8 cellular contexts compared by ENCODE assay signal in genomic region chr17:2393954-2394749, GRCh38. TPM values are rescaled to one million over a fixed set of nuclear protein-coding genes. Genes with fewer than 3 reads are reported as not detected.
DNase-seq lines count a peak whose midpoint lies in the region; ATAC-seq and TF ChIP-seq lines count a peak whose summit lies in the region.

No MANE protein-coding gene starts in this region.

- no peak for TF ChIP-seq CTCF in foreskin keratinocyte (conservative IDR thresholded peaks at IDR 0.05)
- TF ChIP-seq CTCF in sigmoid colon (IDR thresholded peaks at IDR 0.05): no peak

- H3K27ac Mint-ChIP-seq in T-helper 17 cell: peak overlapping the region; percentile 88

- H3K4me1 ChIP-seq in foreskin keratinocyte (no peaks in the 10 kb centered on the region), sigmoid colon (peaks cover 3 to 89% (median 74%) of the 10 kb centered on the region in 4 donors)

- peak overlapping the region; percentile 93 for H3K4me3 Mint-ChIP-seq in T-helper 17 cell

- intact Hi-C loops in sigmoid colon (cut with DNase I): loop anchor here (1.0 kb wide), 1 partner anchor 7 kb away; the partner anchor contains the start of gene MNT

- H3K27ac ChIP-seq in foreskin keratinocyte (peak overlapping the region; percentile 68), sigmoid colon (peak overlapping the region; percentile 97 to 100 (median 98))

- TF ChIP-seq POLR2A in sigmoid colon (IDR thresholded peaks at IDR 0.05): no peak

- no peak for TF ChIP-seq EP300 in sigmoid colon (IDR thresholded peaks at IDR 0.05)

- 21% methylated on average over 53 of the region's 53 CpGs for WGBS in sigmoid colon, 2 donors

- H3K9me3 ChIP-seq in T-helper 17 cell (ENCODE audit: control insufficient read depth, low read length, poor library complexity, severe bottlenecking) (no peaks in the 10 kb centered on the region), sigmoid colon (no peaks in the 10 kb centered on the region)

- H3K4me3 ChIP-seq in sigmoid colon: peak overlapping the region; percentile 5 to 80 (median 66)

- no peaks in the 10 kb centered on the region for H3K36me3 ChIP-seq in sigmoid colon

- no peaks in the 10 kb centered on the region for H3K27me3 Mint-ChIP-seq in T-helper 17 cell

- peaks cover 2% of the 10 kb centered on the region for H3K36me3 Mint-ChIP-seq in T-helper 17 cell (ENCODE audit: low read depth)

- no peaks in the 10 kb centered on the region for H3K27me3 ChIP-seq in foreskin keratinocyte
- no peaks in the 10 kb centered on the region for H3K27me3 ChIP-seq in sigmoid colon

- ATAC-seq in GM18870 (IDR thresholded peaks at IDR 0.05; ENCODE audit: unreplicated experiment) (peak; percentile 5), T-helper 17 cell (no peak), foreskin keratinocyte (no peak), HG03457 (IDR thresholded peaks at IDR 0.05; ENCODE audit: unreplicated experiment) (no peak)

- peaks cover 49% of the 10 kb centered on the region for H3K4me1 Mint-ChIP-seq in T-helper 17 cell

- no peak for DNase-seq in T-helper 17 cell
- DNase-seq in foreskin keratinocyte: no peak
- DNase-seq in sigmoid colon: peak; percentile 72
- no peak for DNase-seq in NCI-H2196 treated with DMSO at 0.1 percent for 48 hours (lab: John Stamatoyannopoulos, UW; ENCODE audit: unreplicated experiment)
- no peak for DNase-seq in NCI-H526 treated with DMSO at 0.1 percent for 48 hours (lab: John Stamatoyannopoulos, UW)
- no peak for DNase-seq in CD1c-positive myeloid dendritic cell (ENCODE audit: extremely low spot score)

RNA-seq across cellular contexts. Expression of gene MNT, which starts 6.7 kb away (rescaled TPM):
- total RNA-seq in T-helper 17 cell (100 to 1,000 TPM in 1 of 2 donors, 10 to 100 TPM in 1; 92.9 to 110 TPM), foreskin keratinocyte (5.3 and 5.9 TPM in 2 replicates), sigmoid colon (10 to 100 TPM in 2 of 4 donors, 1 to 10 TPM in 2; 7.1 to 19.9 (median 11.6) TPM)
- polyA plus RNA-seq in foreskin keratinocyte (4.5 and 4.7 TPM in 2 replicates), sigmoid colon (10 to 100 TPM in 1 of 3 donors, 1 to 10 TPM in 2; 2.1 to 24.1 (median 3.0) TPM)

RNA-seq across cellular contexts. Expression of gene SGSM2, which starts 56.9 kb away (rescaled TPM):
- total RNA-seq in T-helper 17 cell: 100 to 1,000 TPM; 119 to 128 TPM
- 26.5 and 27.0 TPM in 2 replicates for total RNA-seq in foreskin keratinocyte
- 18.7 and 18.8 TPM in 2 replicates for polyA plus RNA-seq in foreskin keratinocyte
- total RNA-seq in sigmoid colon: 10 to 100 TPM; 25.5 to 79.8 (median 54.9) TPM
- 10 to 100 TPM in 2 of 3 donors, 1 to 10 TPM in 1; 6.2 to 43.9 (median 12.0) TPM for polyA plus RNA-seq in sigmoid colon

RNA-seq across cellular contexts. Expression of gene TSR1, which starts 57.9 kb away (rescaled TPM):
- 10 to 100 TPM; 24.9 to 35.4 TPM for total RNA-seq in T-helper 17 cell
- 48.4 and 55.4 TPM in 2 replicates for total RNA-seq in foreskin keratinocyte
- 21.6 and 27.8 TPM in 2 replicates for polyA plus RNA-seq in foreskin keratinocyte
- 10 to 100 TPM; 21.9 to 56.3 (median 38.0) TPM for total RNA-seq in sigmoid colon
- polyA plus RNA-seq in sigmoid colon: 10 to 100 TPM in 1 of 3 donors, 1 to 10 TPM in 2; 6.7 to 16.6 (median 9.0) TPM

Comparison
In these comparisons a context has a peak if more than half of its experiments do, and no peak if none do; other contexts are left out.
1. RNA of gene MNT, which starts 6.7 kb away (total RNA-seq): 92.9 to 110 TPM in T-helper 17 cell; 7.1 to 19.9 TPM in sigmoid colon and 5.3 to 5.9 TPM in foreskin keratinocyte; every median in the first group is over 4 times any median in the second.